Comparison of ENCODE assay signal across 1 cellular context in the genomic region with DNA sequence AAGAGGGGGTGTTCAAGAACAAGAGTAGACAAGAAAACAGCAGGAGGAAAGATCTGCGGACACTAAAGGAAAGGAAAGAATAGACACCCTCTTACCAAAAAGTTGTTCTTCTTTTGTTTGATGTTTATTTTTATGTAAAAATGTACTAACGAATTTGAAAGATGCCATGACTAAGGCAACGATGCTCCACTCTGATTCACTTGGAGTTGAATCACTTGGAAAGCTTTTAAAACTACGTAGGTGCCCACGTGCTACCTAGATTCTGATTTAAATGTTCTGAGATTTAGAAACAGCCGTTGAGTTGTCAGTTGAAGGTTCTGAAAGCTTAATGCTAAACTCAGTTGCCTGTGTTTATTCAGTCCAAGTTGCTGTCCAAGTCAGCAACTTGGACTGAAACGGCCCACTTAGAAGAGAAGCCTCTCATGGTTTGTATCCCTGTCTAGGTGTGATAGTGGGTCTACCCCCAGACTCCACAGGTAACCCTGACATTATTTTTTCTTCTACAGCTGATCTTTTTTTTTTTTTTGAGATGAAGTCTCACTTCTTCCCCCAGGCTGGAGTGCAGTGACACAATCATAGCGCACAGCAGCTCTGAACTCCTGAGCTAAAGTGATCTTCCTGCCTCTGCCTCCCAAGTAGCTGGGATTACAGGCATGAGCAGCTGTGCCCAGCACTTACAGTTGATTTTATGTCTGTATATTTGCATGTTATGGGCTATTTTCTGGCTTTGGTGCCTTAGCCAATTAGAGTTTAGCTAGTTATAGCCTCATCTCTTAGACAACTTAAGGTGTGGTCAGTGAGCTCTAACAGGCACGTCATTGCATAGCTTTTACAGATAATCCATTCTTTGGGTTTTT.
TF ChIP-seq lines count a peak whose summit lies in the region.

No MANE protein-coding gene starts in this region.

TF ChIP-seq in K562, 482 proteins besides CTCF, POLR2A, EP300 and RAD21 (continued from another document and continues in another):
- TF ChIP-seq ZNF639 (CRISPR knock-in tag; conservative IDR thresholded peaks at IDR 0.05 in 1 of 2, IDR thresholded peaks at IDR 0.05 in 1 of 2) (no peak), MLLT1 (IDR thresholded peaks at IDR 0.05) (peak; percentile 21 to 49; a peak in 1 of 4 replicates), STAT6 (CRISPR knock-in tag; IDR thresholded peaks at IDR 0.05) (no peak), SMAD3 (CRISPR knock-in tag; conservative IDR thresholded peaks at IDR 0.05) (no peak), GABPB1 (CRISPR knock-in tag; IDR thresholded peaks at IDR 0.05) (no peak), ZNF766 (CRISPR knock-in tag; conservative IDR thresholded peaks at IDR 0.05) (no peak), ZNF655 (CRISPR knock-in tag; IDR thresholded peaks at IDR 0.05) (no peak), CEBPG (CRISPR knock-in tag; IDR thresholded peaks at IDR 0.05) (no peak), CEBPG (tag; conservative IDR thresholded peaks at IDR 0.05 in 1 of 2, IDR thresholded peaks at IDR 0.05 in 1 of 2) (no peak), CHD4 (IDR thresholded peaks at IDR 0.05; ENCODE audit: insufficient read depth, insufficient replicate concordance, low read depth, low read length, poor library complexity, severe bottlenecking) (peak; percentile 23), ZNF197 (CRISPR knock-in tag; IDR thresholded peaks at IDR 0.05; ENCODE audit: low read depth) (no peak), ZNF318 (IDR thresholded peaks at IDR 0.05; ENCODE audit: borderline replicate concordance in 1 of 2, low read depth in 1 of 2) (no peak), GTF2B (IDR thresholded peaks at IDR 0.05; ENCODE audit: extremely low read depth, insufficient read length) (no peak), U2AF1 (optimal IDR thresholded peaks at IDR 0.05; ENCODE audit: low read depth, low read length) (no peak), SMC3 (conservative IDR thresholded peaks at IDR 0.05; ENCODE audit: insufficient read depth, low read depth, low read length) (no peak), ZNF589 (CRISPR knock-in tag; IDR thresholded peaks at IDR 0.05; ENCODE audit: low read depth) (peak; percentile 64; the same call in 1 of the 2 replicates), RB1 (IDR thresholded peaks at IDR 0.05; ENCODE audit: low read depth) (no peak), HMBOX1 (IDR thresholded peaks at IDR 0.05) (peak; percentile 60), ZNF384 (IDR thresholded peaks at IDR 0.05; ENCODE audit: low read depth, low read length) (peak; percentile 69), ZNF354B (CRISPR knock-in tag; IDR thresholded peaks at IDR 0.05) (no peak), MTA2 (IDR thresholded peaks at IDR 0.05; ENCODE audit: low read depth) (no peak)
- TF ChIP-seq, protein P1, sequence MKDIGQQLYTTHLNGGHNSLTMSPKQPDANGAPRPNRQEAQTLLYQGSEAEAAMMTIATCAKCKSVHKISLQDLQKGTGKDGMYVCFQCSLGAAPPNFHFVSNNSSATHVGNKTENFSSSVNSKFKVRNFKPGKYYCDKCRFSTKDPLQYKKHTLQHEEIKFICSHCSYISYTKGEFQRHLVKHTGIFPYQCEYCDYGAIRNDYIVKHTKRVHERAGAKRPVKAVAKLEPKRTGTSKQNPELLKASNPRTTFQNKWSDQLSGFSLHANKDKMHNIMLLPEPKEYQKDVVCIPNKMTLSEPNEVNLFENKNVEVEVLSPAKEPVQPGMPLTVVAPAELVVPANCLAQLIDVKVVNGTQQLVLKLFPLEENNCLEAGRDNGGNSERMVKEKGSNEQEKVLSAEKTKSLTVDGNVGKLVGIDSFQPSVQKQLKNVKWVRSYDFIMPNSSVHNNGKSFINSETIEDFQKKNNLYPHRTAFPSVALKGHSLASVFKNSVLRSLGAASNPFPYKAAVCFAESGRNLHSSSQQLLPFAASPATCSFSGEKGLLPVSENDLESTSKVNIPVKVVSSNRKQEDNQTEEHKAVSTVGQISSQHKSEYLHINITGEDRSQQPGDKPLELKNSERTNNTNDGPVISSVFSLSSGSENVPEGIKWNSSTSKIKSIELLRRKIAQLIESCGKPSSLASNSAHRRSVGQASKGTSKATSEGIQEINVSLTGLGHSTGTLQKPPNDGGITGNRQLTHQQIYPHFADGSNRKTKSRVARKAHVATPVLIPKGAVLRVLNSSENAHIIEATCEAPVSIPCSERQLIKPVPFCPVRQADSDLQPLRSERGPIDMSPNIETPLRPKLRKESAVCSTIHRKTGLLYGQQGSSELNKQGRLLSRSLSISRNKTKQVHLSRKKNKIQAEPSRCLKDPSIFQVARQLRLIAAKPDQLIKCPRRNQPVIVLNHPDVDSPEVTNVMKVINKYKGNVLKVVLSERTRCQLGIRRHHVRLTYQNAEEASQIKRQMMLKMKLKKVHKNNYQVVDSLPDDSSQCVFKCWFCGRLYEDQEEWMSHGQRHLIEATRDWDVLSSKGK (CRISPR knock-in tag; IDR thresholded peaks at IDR 0.05) = no peak
- TF ChIP-seq, protein P2, sequence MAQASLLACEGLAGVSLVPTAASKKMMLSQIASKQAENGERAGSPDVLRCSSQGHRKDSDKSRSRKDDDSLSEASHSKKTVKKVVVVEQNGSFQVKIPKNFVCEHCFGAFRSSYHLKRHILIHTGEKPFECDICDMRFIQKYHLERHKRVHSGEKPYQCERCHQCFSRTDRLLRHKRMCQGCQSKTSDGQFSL (CRISPR knock-in tag; IDR thresholded peaks at IDR 0.05) = no peak
- TF ChIP-seq, protein P2 (tag; IDR thresholded peaks at IDR 0.05) = no peak; a peak in 1 of 4 replicates
